ENCODE assay signal across 16 cellular contexts in the genomic region with DNA sequence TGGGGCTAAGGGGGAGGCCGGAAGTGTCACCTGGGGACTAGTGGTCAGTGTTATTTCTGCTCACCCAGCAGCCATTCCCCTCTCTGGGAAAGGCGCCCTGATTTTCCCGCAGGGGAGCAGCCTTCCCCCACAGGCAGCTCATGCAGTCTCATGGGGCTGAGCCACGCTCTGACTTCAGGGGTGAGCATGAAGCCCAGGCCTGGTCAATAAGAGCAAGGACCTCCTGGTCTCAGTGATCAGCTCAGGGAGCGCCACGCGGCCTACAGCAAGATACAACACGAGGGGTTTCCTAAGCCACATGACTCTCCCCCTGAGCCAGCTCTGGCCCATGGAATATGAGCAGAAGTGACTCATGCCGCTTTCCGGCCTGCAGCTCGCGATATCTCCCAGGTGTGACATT. TPM values are rescaled to one million over a fixed set of nuclear protein-coding genes. Genes with fewer than 3 reads are reported as not detected.
"Had no signal": no experiment of that assay in that cellular context is flagged by ENCODE, and none has a peak within 500 bp of the region (broad histone marks: within the 10 kb centered on the region; RNA-seq: fewer than 3 reads in every experiment).

No MANE protein-coding gene starts in this region.

- DNase-seq: activated CD4-positive, alpha-beta T cell treated with anti-CD3 and anti-CD28 coated beads for 1 hour; activated CD4-positive, alpha-beta T cell treated with anti-CD3 and anti-CD28 coated beads, Interleukin-2, amount 50 U/mL, for 48 hours; activated T-cell treated with anti-CD3 and anti-CD28 coated beads, Interleukin-2, amount 50 U/mL, for 1 hour; amniotic stem cell; body of pancreas; central memory CD4-positive, alpha-beta T cell; colonic mucosa; pancreas; stimulated activated CD4-positive, alpha-beta T cell treated with anti-CD3 and anti-CD28 coated beads, Interleukin-2, amount 100 ng/mL, for 48 hours; thyroid gland had no signal

- H3K79me2 ChIP-seq: hepatocyte had no signal

- H2AFZ ChIP-seq: hepatocyte, neural progenitor cell had no signal

- H3K4me3 ChIP-seq: body of pancreas, colonic mucosa, hepatocyte, neural progenitor cell, pancreas, thyroid gland had no signal

- H3K27me3 ChIP-seq: body of pancreas, colonic mucosa, hepatocyte, neural progenitor cell, pancreas, thyroid gland had no signal

- H3K9me3 ChIP-seq: body of pancreas, colonic mucosa, pancreas, thyroid gland had no signal

- H3K4me2 ChIP-seq: hepatocyte, neural progenitor cell had no signal

- ATAC-seq: body of pancreas; pancreas; stimulated activated memory B cell treated with anti-CD40 and anti-IgM and Interleukin-4, amounts not matched to agents 10 μg/mL and 1 μg/mL and 100 μg/mL, for 72 hours had no signal

- H3K9ac ChIP-seq: neural progenitor cell had no signal

- H3K27ac ChIP-seq: body of pancreas, colonic mucosa, hepatocyte, neural progenitor cell, pancreas, thyroid gland, VCaP had no signal

- H3K4me1 ChIP-seq: body of pancreas, colonic mucosa, neural progenitor cell, pancreas, thyroid gland had no signal

- H3K36me3 ChIP-seq: colonic mucosa, neural progenitor cell, pancreas, thyroid gland had no signal

RNA-seq across cellular contexts. Expression of a gene that starts 46.3 kb away (rescaled TPM):
- total RNA-seq: activated T-helper 2 cell treated with anti-CD3 and anti-CD28 coated beads, Interferon-gamma antibody, Interleukin-2, Interleukin-4, amounts not matched to agents 10 μg/mL and 5 μg/mL and 100 μg/mL, durations not matched to agents 14 hours and 24 hours and 36 hours; T-helper 1 cell treated with Interleukin-12 subunit alpha and Interleukin-12 subunit beta and Interleukin-4 antibody, amounts not matched to agents 30 ng/mL and 1 ng/mL, for 36 hours had no signal
